Comparison of ENCODE assay signal across 10 cellular contexts in the genomic region with DNA sequence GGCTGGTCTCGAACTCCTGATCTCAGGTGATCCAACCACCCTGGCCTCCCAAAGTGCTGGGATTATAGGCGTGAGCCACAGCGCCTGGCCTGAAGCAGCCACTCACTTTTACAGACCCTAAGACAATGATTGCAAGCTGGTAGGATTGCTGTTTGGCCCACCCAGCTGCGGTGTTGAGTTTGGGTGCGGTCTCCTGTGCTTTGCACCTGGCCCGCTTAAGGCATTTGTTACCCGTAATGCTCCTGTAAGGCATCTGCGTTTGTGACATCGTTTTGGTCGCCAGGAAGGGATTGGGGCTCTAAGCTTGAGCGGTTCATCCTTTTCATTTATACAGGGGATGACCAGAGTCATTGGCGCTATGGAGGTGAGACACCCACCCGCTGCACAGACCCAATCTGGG. TPM values are rescaled to one million over a fixed set of nuclear protein-coding genes. Genes with fewer than 3 reads are reported as not detected.
A peak's percentile ranks its signal among the peaks of the same experiment; 100 is the strongest.
DNase-seq lines count a peak whose midpoint lies in the region; ATAC-seq and TF ChIP-seq lines count a peak whose summit lies in the region.
"Had no signal": no experiment of that assay in that cellular context is flagged by ENCODE, and none has a peak within 500 bp of the region (broad histone marks: within the 10 kb centered on the region; RNA-seq: fewer than 3 reads in every experiment).

No MANE protein-coding gene starts in this region.

- BruUV-seq in A673 (replicated peaks; lab: Mats Ljungman, UMichigan), result no TSS peak

- TF ChIP-seq CTCF in A673 (conservative IDR thresholded peaks at IDR 0.05; ENCODE audit: low read depth, low read length), result no peak
- no peak for TF ChIP-seq CTCF in MM.1S (IDR thresholded peaks at IDR 0.05; ENCODE audit: low read length)
- no peak for TF ChIP-seq CTCF in esophagus muscularis mucosa (IDR thresholded peaks at IDR 0.05)
- no peak for TF ChIP-seq CTCF in neural cell (IDR thresholded peaks at IDR 0.05; ENCODE audit: poor library complexity, severe bottlenecking)
- TF ChIP-seq CTCF in thyroid gland (IDR thresholded peaks at IDR 0.05), result no peak

- H3K4me2 ChIP-seq in MM.1S (ENCODE audit: low read depth, low read length), result peak overlapping the region; percentile 60; the same call in 1 of the 2 replicates
- no peak overlapping the region for H3K4me2 ChIP-seq in neural cell (ENCODE audit: low read length)

- H4K20me1 ChIP-seq in MM.1S (ENCODE audit: insufficient read depth, low read length) (no peaks in the 10 kb centered on the region), neural cell (ENCODE audit: insufficient read depth) (no peaks in the 10 kb centered on the region)

- H3K27me3 ChIP-seq in A673 (replicated peaks; ENCODE audit: insufficient read depth, low read depth, low read length, poor library complexity) (no peaks in the 10 kb centered on the region), MM.1S (replicated peaks; ENCODE audit: insufficient read depth, low read length) (peaks cover 15% of the 10 kb centered on the region; the same call in 1 of the 2 replicates), esophagus muscularis mucosa (no peaks in the 10 kb centered on the region), neural cell (ENCODE audit: insufficient read depth, low read depth, low read length) (no peaks in the 10 kb centered on the region), thyroid gland (no peaks in the 10 kb centered on the region)

- ATAC-seq in GM19023 (IDR thresholded peaks at IDR 0.05; ENCODE audit: unreplicated experiment) (no peak), HG03175 (IDR thresholded peaks at IDR 0.05; ENCODE audit: unreplicated experiment) (no peak)

- DNase-seq in A673 (ENCODE audit: low spot score) (no peak), MM.1S (no peak), esophagus muscularis mucosa (ENCODE audit: extremely low spot score) (no peak), thyroid gland (no peak), NCI-H128 (lab: John Stamatoyannopoulos, UW; ENCODE audit: unreplicated experiment) (no peak)
- DNase-seq: NCI-H2081, T1000 had no signal

- POLR2A ChIA-PET in A673 (lab: Charles Lee; ENCODE audit: low non-redundant PET), result interaction anchor here (0.5 to 0.7 kb wide), 4 partner anchors 15 to 1508 kb away, joined by 3 to 9 read pairs (median 4); no protein-coding TSS in a partner anchor

- H3K27ac ChIP-seq in A673 (ENCODE audit: low read depth, low read length, poor library complexity, severe bottlenecking) (peak overlapping the region; percentile 19), MM.1S (ENCODE audit: low read length) (no peak overlapping the region), esophagus muscularis mucosa (replicated peaks in 1 of 4) (peak overlapping the region in 3 of 4 donors; percentile 10 to 69 (median 21)), neural cell (ENCODE audit: low read length) (no peak overlapping the region), thyroid gland (no peak overlapping the region)

- 46% methylated on average over 13 of the region's 13 CpGs for WGBS in esophagus muscularis mucosa
- 40 to 50% methylated on average over 5 to 10 of the region's 13 CpGs for WGBS in thyroid gland, 2 donors

- H3F3A ChIP-seq in MM.1S (ENCODE audit: insufficient read depth, low read length), result no peaks in the 10 kb centered on the region
- no peaks in the 10 kb centered on the region for H3F3A ChIP-seq in neural cell (ENCODE audit: insufficient read depth, low read length, poor library complexity, severe bottlenecking)

- H3K9me3 ChIP-seq in A673 (ENCODE audit: low read depth, low read length, poor library complexity, severe bottlenecking) (no peaks in the 10 kb centered on the region), MM.1S (replicated peaks; ENCODE audit: insufficient read depth, low read length) (no peaks in the 10 kb centered on the region), esophagus muscularis mucosa (no peaks in the 10 kb centered on the region), neural cell (ENCODE audit: low read length) (no peaks in the 10 kb centered on the region), thyroid gland (no peaks in the 10 kb centered on the region)

- H3K79me2 ChIP-seq in MM.1S (ENCODE audit: low read length), result no peaks in the 10 kb centered on the region
- H3K79me2 ChIP-seq in neural cell (replicated peaks; ENCODE audit: insufficient read depth, low read length), result no peaks in the 10 kb centered on the region

- H2AFZ ChIP-seq in MM.1S (ENCODE audit: low read length) (no peak overlapping the region), neural cell (ENCODE audit: low read depth, low read length) (peak overlapping the region; percentile 14)

- H3K36me3 ChIP-seq in A673 (ENCODE audit: insufficient read depth, low read length, poor library complexity, severe bottlenecking), result no peaks in the 10 kb centered on the region
- no peaks in the 10 kb centered on the region for H3K36me3 ChIP-seq in MM.1S (replicated peaks; ENCODE audit: insufficient read depth, low read length)
- no peaks in the 10 kb centered on the region for H3K36me3 ChIP-seq in esophagus muscularis mucosa
- H3K36me3 ChIP-seq in neural cell (ENCODE audit: insufficient read depth, low read length), result no peaks in the 10 kb centered on the region
- H3K36me3 ChIP-seq in thyroid gland, result no peaks in the 10 kb centered on the region

- no peak for TF ChIP-seq RAD21 in neural cell (conservative IDR thresholded peaks at IDR 0.05)

- TF ChIP-seq EP300 in esophagus muscularis mucosa (IDR thresholded peaks at IDR 0.05) (no peak), neural cell (conservative IDR thresholded peaks at IDR 0.05; ENCODE audit: poor library complexity, severe bottlenecking) (no peak)

- intact Hi-C loops in A673 (cut with micrococcal nuclease; ENCODE audit: unreplicated experiment) (no loop called here), esophagus muscularis mucosa (cut with DNase I) (no loop called here), thyroid gland (cut with DNase I) (no loop called here)

- CTCF ChIA-PET in A673 (lab: Charles Lee), result no interaction called here

- H3K4me3 ChIP-seq in A673 (ENCODE audit: low read depth, low read length, poor library complexity, severe bottlenecking) (peak overlapping the region; percentile 44), MM.1S (ENCODE audit: low read length) (no peak overlapping the region), esophagus muscularis mucosa (peak overlapping the region; percentile 56 to 67 (median 58)), neural cell (ENCODE audit: low read length) (peak overlapping the region; percentile 59), thyroid gland (replicated peaks in 1 of 3) (peak overlapping the region in 1 of 3 donors; percentile 47)

- H3K9me2 ChIP-seq in MM.1S (replicated peaks; ENCODE audit: insufficient read depth, low read length) (no peaks in the 10 kb centered on the region), neural cell (ENCODE audit: insufficient read depth, low read length) (no peaks in the 10 kb centered on the region)

- H3K4me1 ChIP-seq in A673 (ENCODE audit: insufficient read depth, low read length, poor library complexity, severe bottlenecking) (no peaks in the 10 kb centered on the region), MM.1S (ENCODE audit: low read length) (no peaks in the 10 kb centered on the region), esophagus muscularis mucosa (peaks cover 21 to 39% (median 32%) of the 10 kb centered on the region in 4 donors), thyroid gland (peaks cover 4 to 10% of the 10 kb centered on the region in 2 donors)

- no peak overlapping the region for H3K9ac ChIP-seq in MM.1S (ENCODE audit: low read length)
- H3K9ac ChIP-seq in neural cell (ENCODE audit: low read length), result no peak overlapping the region

- TF ChIP-seq POLR2A in esophagus muscularis mucosa (IDR thresholded peaks at IDR 0.05; ENCODE audit: low read depth), result no peak
- TF ChIP-seq POLR2A in thyroid gland (IDR thresholded peaks at IDR 0.05), result no peak

TF ChIP-seq in neural cell, 6 proteins besides CTCF, POLR2A, EP300 and RAD21 (continues in another document):
- TF ChIP-seq MXI1 (conservative IDR thresholded peaks at IDR 0.05; ENCODE audit: poor library complexity, severe bottlenecking), result no peak
- TF ChIP-seq SMC3 (conservative IDR thresholded peaks at IDR 0.05; ENCODE audit: poor library complexity), result no peak
- TF ChIP-seq TAF1 (IDR thresholded peaks at IDR 0.05; ENCODE audit: low read depth), result no peak
- no peak for TF ChIP-seq EZH2 (IDR thresholded peaks at IDR 0.05; ENCODE audit: borderline replicate concordance, insufficient read depth, low read length, poor library complexity, severe bottlenecking)
- no peak for TF ChIP-seq POLR2AphosphoS5 (IDR thresholded peaks at IDR 0.05)

RNA-seq across cellular contexts. Expression of a gene that starts 1.5 kb away (rescaled TPM):
- total RNA-seq in A673 (2021), result 0.32 and 1.4 TPM in 2 replicates
- total RNA-seq in esophagus muscularis mucosa, result 1 to 10 TPM in 1 of 4 donors, not detected in 3; 2.2 TPM
- not detected in 2 replicates for polyA plus RNA-seq in neural cell
- polyA minus RNA-seq in neural cell, result not detected in 2 replicates
- not detected for total RNA-seq in thyroid gland

RNA-seq across cellular contexts. Expression of a gene that starts 10.2 kb away (rescaled TPM):
- total RNA-seq in A673 (2021) (25.0 and 27.7 TPM in 2 replicates), esophagus muscularis mucosa (1 to 10 TPM; 1.3 to 3.3 (median 1.7) TPM), thyroid gland (under 1 TPM in 3 of 4 donors, not detected in 1; 0.27 to 0.45 (median 0.42) TPM)
- 0.51 TPM in 1 of 2 replicates, not detected in the other for polyA plus RNA-seq in neural cell
- not detected in 2 replicates for polyA minus RNA-seq in neural cell

RNA-seq across cellular contexts. Expression of a gene that starts 14.5 kb away (rescaled TPM):
- total RNA-seq in A673 (2021), result 39.2 and 44.3 TPM in 2 replicates
- over 10,000 TPM in 3 of 4 donors, 1,000 to 10,000 TPM in 1; 8,856 to 14,576 (median 12,022) TPM for total RNA-seq in esophagus muscularis mucosa
- not detected in 2 replicates for polyA plus RNA-seq in neural cell
- polyA minus RNA-seq in neural cell, result not detected in 2 replicates
- total RNA-seq in thyroid gland, result 10 to 100 TPM; 45.4 to 79.6 (median 72.2) TPM

RNA-seq across cellular contexts. Expression of a gene that starts 17.1 kb away (rescaled TPM):
- total RNA-seq in A673 (2021) (12.9 and 16.4 TPM in 2 replicates), esophagus muscularis mucosa (100 to 1,000 TPM in 2 of 4 donors, 10 to 100 TPM in 2; 68.4 to 117 (median 104) TPM), thyroid gland (10 to 100 TPM; 21.0 to 40.9 (median 27.9) TPM)
- polyA plus RNA-seq in neural cell, result 41.4 and 44.4 TPM in 2 replicates
- 11.8 and 12.4 TPM in 2 replicates for polyA minus RNA-seq in neural cell

RNA-seq across cellular contexts. Expression of a gene that starts 17.4 kb away (rescaled TPM):
- total RNA-seq in A673 (2021) (13,531 and 14,573 TPM in 2 replicates), esophagus muscularis mucosa (1,000 to 10,000 TPM; 1,899 to 6,162 (median 2,510) TPM), thyroid gland (over 10,000 TPM in 1 of 4 donors, 1,000 to 10,000 TPM in 3; 3,539 to 11,174 (median 6,303) TPM)
- 9,508 TPM in 1 of 2 replicates, not detected in the other for polyA plus RNA-seq in neural cell
- polyA minus RNA-seq in neural cell, result 23,296 and 96,249 TPM in 2 replicates

Comparison
In these comparisons a context has a peak if more than half of its experiments do, and no peak if none do; other contexts are left out.
1. H3K27ac ChIP-seq: peak in A673 (single experiment) and esophagus muscularis mucosa (3 of 4); none in MM.1S (single experiment), neural cell (single experiment) and thyroid gland (0 of 3).
2. RNA of a gene that starts 14.5 kb away (total RNA-seq): 8,856 to 14,576 TPM in esophagus muscularis mucosa; 45.4 to 79.6 TPM in thyroid gland and 39.2 to 44.3 TPM in A673; every median in the first group is over 100 times any median in the second.